11 cellular contexts compared by ENCODE assay signal in the genomic region with DNA sequence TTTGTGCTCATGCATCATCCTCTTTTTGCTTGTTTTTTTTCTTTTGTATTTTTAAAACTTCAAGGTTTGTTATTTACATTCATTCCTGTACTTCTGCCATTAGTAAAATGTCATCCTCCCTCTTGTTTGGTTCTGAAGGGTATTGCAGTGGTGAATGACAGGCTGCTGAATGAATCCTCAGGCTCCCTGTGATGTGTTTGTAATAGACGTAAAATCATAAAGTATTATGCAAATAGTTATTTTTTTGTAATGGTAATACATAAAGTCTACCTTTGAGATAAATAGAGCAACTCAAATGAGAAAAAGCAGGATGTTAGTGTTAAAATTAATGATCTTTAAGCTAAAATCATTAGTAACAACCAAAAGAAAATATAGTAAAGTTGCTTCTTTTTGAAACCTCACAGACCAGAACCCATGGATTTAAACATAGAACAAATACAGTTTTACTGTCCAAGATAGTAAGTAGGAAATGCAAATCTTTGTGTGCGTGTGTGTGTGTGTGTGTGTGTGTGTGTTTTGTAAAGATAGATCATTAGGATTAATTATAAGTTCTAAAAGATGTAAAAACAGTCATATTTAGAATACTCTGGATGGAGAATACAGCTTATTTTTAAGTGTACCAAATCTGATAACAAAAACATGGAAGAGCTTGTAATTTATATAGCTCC. TPM values are rescaled to one million over a fixed set of nuclear protein-coding genes. Genes with fewer than 3 reads are reported as not detected.
DNase-seq lines count a peak whose midpoint lies in the region; ATAC-seq lines count a peak whose summit lies in the region.
"Had no signal": no experiment of that assay in that cellular context is flagged by ENCODE, and none has a peak within 500 bp of the region (broad histone marks: within the 10 kb centered on the region; RNA-seq: fewer than 3 reads in every experiment).

No MANE protein-coding gene starts in this region.

- no peaks in the 10 kb centered on the region for H3K27me3 ChIP-seq in NT2/D1 (ENCODE audit: insufficient read depth, insufficient read length)
- H3K27me3 ChIP-seq in endocrine pancreas (ENCODE audit: control insufficient read depth, insufficient read depth, low read length) = no peaks in the 10 kb centered on the region

- peak overlapping the region; percentile 8 for H3K9ac ChIP-seq in NT2/D1 (ENCODE audit: insufficient read length, low read depth)
- H3K9ac ChIP-seq in endocrine pancreas (ENCODE audit: control insufficient read depth, insufficient read depth, low read length) = peak overlapping the region; percentile 12

- H3K4me3 Mint-ChIP-seq in activated T-cell treated with anti-CD3 and anti-CD28 coated beads, Interleukin-2, amount 50 U/mL, for 4 hours = peak overlapping the region; percentile 47
- peak overlapping the region; percentile 51 to 73 for H3K4me3 Mint-ChIP-seq in stimulated activated naive CD8-positive, alpha-beta T cell treated with anti-CD3 and anti-CD28 coated beads, Interleukin-15, amount 100 ng/mL, for 72 hours
- H3K4me3 Mint-ChIP-seq in effector memory CD8-positive, alpha-beta T cell = peak overlapping the region in 1 of 2 donors; percentile 63

- peaks cover 39% of the 10 kb centered on the region for H3K4me1 Mint-ChIP-seq in activated T-cell treated with anti-CD3 and anti-CD28 coated beads, Interleukin-2, amount 50 U/mL, for 4 hours (ENCODE audit: low read depth)
- H3K4me1 Mint-ChIP-seq in stimulated activated naive CD8-positive, alpha-beta T cell treated with anti-CD3 and anti-CD28 coated beads, Interleukin-15, amount 100 ng/mL, for 72 hours = peaks cover 36% of the 10 kb centered on the region
- peaks cover 26 to 39% of the 10 kb centered on the region in 2 donors for H3K4me1 Mint-ChIP-seq in effector memory CD8-positive, alpha-beta T cell (ENCODE audit: low read depth in 2 of 2)

- H3K4me3 ChIP-seq in NT2/D1 (ENCODE audit: insufficient read length, low read depth) (no peak overlapping the region), endocrine pancreas (ENCODE audit: control insufficient read depth, insufficient read depth, low read length) (peak overlapping the region; percentile 99)

- no peaks in the 10 kb centered on the region for H3K9me3 Mint-ChIP-seq in activated T-cell treated with anti-CD3 and anti-CD28 coated beads, Interleukin-2, amount 50 U/mL, for 4 hours
- H3K9me3 Mint-ChIP-seq in stimulated activated naive CD8-positive, alpha-beta T cell treated with anti-CD3 and anti-CD28 coated beads, Interleukin-15, amount 100 ng/mL, for 72 hours = no peaks in the 10 kb centered on the region
- H3K9me3 Mint-ChIP-seq in effector memory CD8-positive, alpha-beta T cell = no peaks in the 10 kb centered on the region

- H3K4me1 ChIP-seq in NT2/D1 (ENCODE audit: insufficient read depth, insufficient read length) = peaks cover 2% of the 10 kb centered on the region
- peaks cover 30% of the 10 kb centered on the region for H3K4me1 ChIP-seq in endocrine pancreas (ENCODE audit: control insufficient read depth, insufficient read depth, low read length)

- H3K27ac Mint-ChIP-seq in stimulated activated naive CD8-positive, alpha-beta T cell treated with anti-CD3 and anti-CD28 coated beads, Interleukin-15, amount 100 ng/mL, for 72 hours = no peak overlapping the region
- peak overlapping the region in 1 of 2 donors; percentile 70 for H3K27ac Mint-ChIP-seq in effector memory CD8-positive, alpha-beta T cell

- H3K27me3 Mint-ChIP-seq in activated T-cell treated with anti-CD3 and anti-CD28 coated beads, Interleukin-2, amount 50 U/mL, for 4 hours (ENCODE audit: low read depth) = no peaks in the 10 kb centered on the region
- no peaks in the 10 kb centered on the region for H3K27me3 Mint-ChIP-seq in stimulated activated naive CD8-positive, alpha-beta T cell treated with anti-CD3 and anti-CD28 coated beads, Interleukin-15, amount 100 ng/mL, for 72 hours
- H3K27me3 Mint-ChIP-seq in effector memory CD8-positive, alpha-beta T cell = no peaks in the 10 kb centered on the region

- H3K36me3 ChIP-seq in NT2/D1 (ENCODE audit: insufficient read depth, insufficient read length, low read length) (no peaks in the 10 kb centered on the region), endocrine pancreas (ENCODE audit: control insufficient read depth, insufficient read depth, low read length) (no peaks in the 10 kb centered on the region)

- H3K36me3 Mint-ChIP-seq in activated T-cell treated with anti-CD3 and anti-CD28 coated beads, Interleukin-2, amount 50 U/mL, for 4 hours (ENCODE audit: insufficient read depth) = no peaks in the 10 kb centered on the region
- H3K36me3 Mint-ChIP-seq in effector memory CD8-positive, alpha-beta T cell (ENCODE audit: insufficient read depth) = peaks cover 11% of the 10 kb centered on the region

- no peak for DNase-seq in activated T-cell treated with anti-CD3 and anti-CD28 coated beads, Interleukin-2, amount 50 U/mL, for 4 hours
- DNase-seq in activated T-cell treated with anti-CD3 and anti-CD28 coated beads for 4 hours (no peak), NT2/D1 (ENCODE audit: low read depth, low spot score) (no peak), NCI-H2196 treated with DMSO at 0.1 percent for 48 hours (lab: John Stamatoyannopoulos, UW; ENCODE audit: unreplicated experiment) (no peak), ecto neural progenitor cell (ENCODE audit: low spot score) (no peak)
- DNase-seq in stimulated activated naive CD8-positive, alpha-beta T cell treated with anti-CD3 and anti-CD28 coated beads, Interleukin-15, amount 100 ng/mL, for 72 hours = no peak
- DNase-seq in effector memory CD8-positive, alpha-beta T cell = no peak
- DNase-seq: effector CD4-positive, alpha-beta T cell; small intestine; stimulated activated CD8-positive, alpha-beta memory T cell treated with anti-CD3 and anti-CD28 coated beads, Interleukin-4, amount 100 ng/mL, for 48 hours had no signal

- H3K9me3 ChIP-seq in NT2/D1 (ENCODE audit: insufficient read depth, low read length) (no peaks in the 10 kb centered on the region), endocrine pancreas (ENCODE audit: control insufficient read depth, low read length) (no peaks in the 10 kb centered on the region)

- no peak for ATAC-seq in activated T-cell treated with anti-CD3 and anti-CD28 coated beads, Interleukin-2, amount 50 U/mL, for 4 hours
- no peak for ATAC-seq in stimulated activated naive CD8-positive, alpha-beta T cell treated with anti-CD3 and anti-CD28 coated beads, Interleukin-15, amount 100 ng/mL, for 72 hours
- no peak for ATAC-seq in effector memory CD8-positive, alpha-beta T cell (replicated peaks)

RNA-seq across cellular contexts. Expression of gene GLCCI1, which starts 4.5 kb away (rescaled TPM):
- 1 to 10 TPM; 5.9 to 6.1 (median 6.1) TPM for total RNA-seq in activated T-cell treated with anti-CD3 and anti-CD28 coated beads, Interleukin-2, amount 50 U/mL, for 4 hours
